ENCODE assay signal across 9 cellular contexts in genomic region chr7:131302876-131303707, GRCh38.
DNase-seq lines count a peak whose midpoint lies in the region; ATAC-seq and TF ChIP-seq lines count a peak whose summit lies in the region.
"Had no signal": no experiment of that assay in that cellular context is flagged by ENCODE, and none has a peak within 500 bp of the region (broad histone marks: within the 10 kb centered on the region; RNA-seq: fewer than 3 reads in every experiment).

No MANE protein-coding gene starts in this region.

- no peak for ATAC-seq in HG02759 (IDR thresholded peaks at IDR 0.05; ENCODE audit: unreplicated experiment)
- no peak for ATAC-seq in HG03378 (IDR thresholded peaks at IDR 0.05; ENCODE audit: unreplicated experiment)

- CTCF ChIA-PET in GM10248 (lab: Yijun Ruan, JAX), result interaction anchor here (0.8 to 2.8 kb wide), 9 partner anchors 10 to 407 kb away, joined by 3 to 16 read pairs (median 3); no protein-coding TSS in a partner anchor

- POLR2A ChIA-PET in GM10248 (lab: Yijun Ruan, JAX), result no interaction called here

- in situ Hi-C loops in astrocyte of the spinal cord (cut with HindIII; ENCODE audit: low sequenced_read_pairs), result no loop called here

- TF ChIP-seq CTCF in GM10248 (IDR thresholded peaks at IDR 0.05; ENCODE audit: control extremely low read depth, extremely low read depth, low read depth, missing control alignments) (peak; percentile 50), astrocyte of the spinal cord (IDR thresholded peaks at IDR 0.05; ENCODE audit: low read depth, low read length) (peak; percentile 63)

- DNase-seq in GM10248 (ENCODE audit: extremely low spot score) (peak; percentile 30), NCI-H748 (lab: John Stamatoyannopoulos, UW; ENCODE audit: unreplicated experiment) (peak; percentile 49), astrocyte of the spinal cord (ENCODE audit: low read depth, low spot score) (peak; percentile 30), left kidney (ENCODE audit: low read depth, low spot score) (peak; percentile 37), NCI-H2171 (lab: John Stamatoyannopoulos, UW) (no peak)
- no peak for DNase-seq in activated CD4-positive, CD25-positive, alpha-beta regulatory T cell (lab: John Stamatoyannopoulos, UW)

- no peak overlapping the region for H3K4me3 ChIP-seq in astrocyte of the spinal cord (ENCODE audit: low read depth, low read length)
- H3K4me3 ChIP-seq: SJSA1 had no signal

Comparison
In these comparisons a context has a peak if more than half of its experiments do, and no peak if none do; other contexts are left out.
1. DNase-seq: peak in GM10248 (single experiment), NCI-H748 (single experiment), astrocyte of the spinal cord (single experiment) and left kidney (single experiment); none in activated CD4-positive, CD25-positive, alpha-beta regulatory T cell (0 of 4) and NCI-H2171 (single experiment).